Comparison of ENCODE assay signal across 18 cellular contexts in genomic region chr22:25203082-25203481, GRCh38. TPM values are rescaled to one million over a fixed set of nuclear protein-coding genes. Genes with fewer than 3 reads are reported as not detected.
"Had no signal": no experiment of that assay in that cellular context is flagged by ENCODE, and none has a peak within 500 bp of the region (broad histone marks: within the 10 kb centered on the region; RNA-seq: fewer than 3 reads in every experiment).

No MANE protein-coding gene starts in this region.

- H3K27ac ChIP-seq: adrenal gland, body of pancreas, brain microvascular endothelial cell, breast epithelium, VCaP had no signal

- H3K4me3 ChIP-seq: adrenal gland, body of pancreas, breast epithelium had no signal

- FAIRE-seq: astrocyte, TTC549 had no signal

- H3K36me3 ChIP-seq: adrenal gland, brain microvascular endothelial cell, breast epithelium had no signal

- H3K27me3 ChIP-seq: adrenal gland, body of pancreas, brain microvascular endothelial cell, breast epithelium had no signal

- H3K9me3 ChIP-seq: adrenal gland, body of pancreas, breast epithelium had no signal

- H3K4me1 ChIP-seq: adrenal gland, body of pancreas, breast epithelium had no signal

RNA-seq across cellular contexts. Expression of gene CRYBB3, which starts 3.4 kb away (rescaled TPM):
- total RNA-seq: activated B cell treated with CpG ODN at 0.5 μM for 24 hours; activated CD8-positive, alpha-beta T cell treated with anti-CD3 and anti-CD28 coated beads for 36 hours; activated naive CD4-positive, alpha-beta T cell treated with anti-CD3 and anti-CD28 coated beads for 36 hours; activated T-helper 17 cell treated with anti-CD3 and anti-CD28 coated beads, Interleukin-2, amount 50 U/mL, for 72 hours; body of pancreas; cardiac septum had no signal

RNA-seq across cellular contexts. Expression of gene CRYBB2, which starts 16.4 kb away (rescaled TPM):
- total RNA-seq: activated B cell treated with CpG ODN at 0.5 μM for 24 hours; activated CD4-positive, alpha-beta memory T cell treated with anti-CD3 and anti-CD28 coated beads for 36 hours; activated CD4-positive, alpha-beta T cell treated with anti-CD3 and anti-CD28 coated beads, Interleukin-2, amount 10 ng/mL, durations not matched to agents 24 days and 14 days; activated CD8-positive, alpha-beta memory T cell treated with anti-CD3 and anti-CD28 coated beads for 36 hours; activated CD8-positive, alpha-beta T cell treated with anti-CD3 and anti-CD28 coated beads for 36 hours; activated naive CD4-positive, alpha-beta T cell treated with anti-CD3 and anti-CD28 coated beads for 36 hours; activated naive CD4-positive, alpha-beta T cell treated with anti-CD3 and anti-CD28 coated beads, Interleukin-2, amount 50 U/mL, for 72 hours; activated naive CD8-positive, alpha-beta T cell treated with anti-CD3 and anti-CD28 coated beads for 36 hours; activated T-helper 1 cell treated with anti-CD3 and anti-CD28 coated beads, Interleukin-12 subunit alpha, Interleukin-12 subunit beta, Interleukin-2, Interleukin-4 antibody, amounts not matched to agents 30 ng/mL and 10 ng/mL and 1 ng/mL, durations not matched to agents 14 hours and 24 hours and 36 hours; adrenal gland; astrocyte; body of pancreas; cardiac septum had no signal
